ENCODE assay signal across 32 cellular contexts in genomic region chr14:66739826-66740225, GRCh38.
"Had no signal": no experiment of that assay in that cellular context is flagged by ENCODE, and none has a peak within 500 bp of the region (broad histone marks: within the 10 kb centered on the region; RNA-seq: fewer than 3 reads in every experiment).

No MANE protein-coding gene starts in this region.

- DNase-seq: activated B cell treated with CpG ODN at 0.5 μM for 24 hours; activated CD4-positive, alpha-beta memory T cell treated with anti-CD3 and anti-CD28 coated beads for 36 hours; activated CD4-positive, alpha-beta T cell treated with anti-CD3 and anti-CD28 coated beads for 4 hours; activated CD4-positive, alpha-beta T cell treated with anti-CD3 and anti-CD28 coated beads, Interleukin-2, amount 10 ng/mL, durations not matched to agents 24 days and 14 days; activated CD4-positive, alpha-beta T cell treated with anti-CD3 and anti-CD28 coated beads, Interleukin-2, amount 50 U/mL, for 1 hour; activated CD4-positive, alpha-beta T cell treated with anti-CD3 and anti-CD28 coated beads, Interleukin-2, amount 50 U/mL, for 4 hours; activated CD4-positive, CD25-positive, alpha-beta regulatory T cell treated with anti-CD3 and anti-CD28 coated beads, Interleukin-2, amount 50 U/mL, for 72 hours; activated CD8-positive, alpha-beta memory T cell treated with anti-CD3 and anti-CD28 coated beads, Interleukin-2, amount 50 U/mL, for 4 hours; activated CD8-positive, alpha-beta T cell treated with anti-CD3 and anti-CD28 coated beads for 36 hours; activated effector memory CD4-positive, alpha-beta T cell treated with anti-CD3 and anti-CD28 coated beads, Interleukin-2, amount 50 U/mL, for 16 hours; activated gamma-delta T cell treated with Interleukin-2 at 50 U/mL for 16 hours; activated naive CD4-positive, alpha-beta T cell; activated naive CD4-positive, alpha-beta T cell treated with anti-CD3 and anti-CD28 coated beads for 36 hours; activated naive CD4-positive, alpha-beta T cell treated with anti-CD3 and anti-CD28 coated beads, Interleukin-2, amount 50 U/mL, for 16 hours; activated naive CD8-positive, alpha-beta T cell treated with anti-CD3 and anti-CD28 coated beads for 36 hours; activated T-cell treated with anti-CD3 and anti-CD28 coated beads for 4 hours; activated T-cell treated with anti-CD3 and anti-CD28 coated beads, Interleukin-2, amount 50 U/mL, for 1 hour; activated T-cell treated with anti-CD3 and anti-CD28 coated beads, Interleukin-2, amount 50 U/mL, for 4 hours; activated T-cell treated with anti-CD3 and anti-CD28 coated beads, Interleukin-2, amount 50 U/mL, for 72 hours; adrenal gland; amniotic stem cell; aorta; body of pancreas; brain microvascular endothelial cell; central memory CD4-positive, alpha-beta T cell; T-helper 2 cell; T-helper 9 cell had no signal

- FAIRE-seq: astrocyte had no signal

- H3K27ac ChIP-seq: adrenal gland, body of pancreas, brain microvascular endothelial cell, breast epithelium, VCaP had no signal

- ATAC-seq: activated CD8-positive, alpha-beta T cell treated with anti-CD3 and anti-CD28 coated beads for 36 hours; activated naive CD4-positive, alpha-beta T cell treated with anti-CD3 and anti-CD28 coated beads, Interleukin-2, amount 50 U/mL, for 72 hours; activated T-cell treated with anti-CD3 and anti-CD28 coated beads, Interleukin-2, amount 50 U/mL, for 4 hours; activated T-cell treated with anti-CD3 and anti-CD28 coated beads, Interleukin-2, amount 50 U/mL, for 72 hours; activated T-helper 17 cell treated with anti-CD3 and anti-CD28 coated beads, Interleukin-2, amount 50 U/mL, for 72 hours; body of pancreas had no signal

- H3K27me3 ChIP-seq: adrenal gland, body of pancreas, brain microvascular endothelial cell, breast epithelium had no signal

- H3K4me1 ChIP-seq: adrenal gland, breast epithelium had no signal

- H3K9me3 ChIP-seq: adrenal gland, body of pancreas, breast epithelium had no signal

- H3K4me3 ChIP-seq: adrenal gland, body of pancreas, breast epithelium had no signal

- H3K36me3 ChIP-seq: adrenal gland, brain microvascular endothelial cell, breast epithelium had no signal
